1 cellular context compared by ENCODE assay signal in genomic region chr7:70870349-70870748, GRCh38.
TF ChIP-seq lines count a peak whose summit lies in the region.

No MANE protein-coding gene starts in this region.

TF ChIP-seq in HepG2, 621 proteins besides CTCF, POLR2A, EP300 and RAD21 (continued from another document):
- TF ChIP-seq, protein P1, sequence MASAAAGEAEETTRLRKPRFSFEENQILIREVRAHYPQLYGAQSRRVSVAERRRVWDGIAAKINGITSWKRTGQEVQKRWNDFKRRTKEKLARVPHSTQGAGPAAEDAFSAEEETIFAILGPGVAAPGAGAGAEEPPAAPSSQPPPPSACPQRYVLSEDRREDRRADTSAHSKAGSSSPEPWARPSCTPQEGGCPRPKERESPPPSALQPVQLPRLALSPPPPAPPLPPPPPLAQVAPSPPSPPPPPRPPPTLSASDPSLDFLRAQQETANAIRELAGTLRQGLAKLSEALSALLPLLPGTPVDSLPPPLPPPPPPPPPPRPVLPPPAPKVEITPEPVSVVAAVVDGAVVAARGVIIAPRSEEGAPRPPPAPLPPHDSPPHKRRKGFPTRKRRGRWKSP (CRISPR knock-in tag; IDR thresholded peaks at IDR 0.05) = no peak
- no peak for TF ChIP-seq MYC (CRISPR knock-in tag; IDR thresholded peaks at IDR 0.05; ENCODE audit: borderline replicate concordance)
- no peak for TF ChIP-seq ZNF790 (CRISPR knock-in tag; IDR thresholded peaks at IDR 0.05; ENCODE audit: borderline replicate concordance)
